ENCODE assay signal across 25 cellular contexts in genomic region chr19:20333508-20333907, GRCh38.
"Had no signal": no experiment of that assay in that cellular context is flagged by ENCODE, and none has a peak within 500 bp of the region (broad histone marks: within the 10 kb centered on the region; RNA-seq: fewer than 3 reads in every experiment).

No MANE protein-coding gene starts in this region.

- ATAC-seq: foreskin keratinocyte; gastroesophageal sphincter; heart left ventricle; left lung; naive thymus-derived CD4-positive, alpha-beta T cell; stimulated activated effector memory CD8-positive, alpha-beta T cell treated with anti-CD3 and anti-CD28 coated beads, Interleukin-12 subunit alpha, Interleukin-12 subunit beta, amount 100 ng/mL, for 72 hours had no signal

- FAIRE-seq: endothelial cell of umbilical vein had no signal

- H3K4me1 Mint-ChIP-seq: mesothelial cell of epicardium; naive thymus-derived CD4-positive, alpha-beta T cell; nephron; neural progenitor cell; stimulated activated effector memory CD8-positive, alpha-beta T cell treated with anti-CD3 and anti-CD28 coated beads, Interleukin-12 subunit alpha, Interleukin-12 subunit beta, amount 100 ng/mL, for 72 hours had no signal

- H3K4me3 Mint-ChIP-seq: mesothelial cell of epicardium; naive thymus-derived CD4-positive, alpha-beta T cell; nephron; neural progenitor cell; stimulated activated effector memory CD8-positive, alpha-beta T cell treated with anti-CD3 and anti-CD28 coated beads, Interleukin-12 subunit alpha, Interleukin-12 subunit beta, amount 100 ng/mL, for 72 hours; type B pancreatic cell had no signal

- H3K27ac ChIP-seq: coronary artery, esophagus muscularis mucosa, foreskin keratinocyte, gastroesophageal sphincter, heart left ventricle, hepatocyte, left lung, neural progenitor cell, prostate gland, right atrium auricular region, sigmoid colon, stomach, thyroid gland had no signal

- H3K36me3 Mint-ChIP-seq: mesothelial cell of epicardium; neural progenitor cell; stimulated activated effector memory CD8-positive, alpha-beta T cell treated with anti-CD3 and anti-CD28 coated beads, Interleukin-12 subunit alpha, Interleukin-12 subunit beta, amount 100 ng/mL, for 72 hours; type B pancreatic cell had no signal

- H3K27ac Mint-ChIP-seq: mesothelial cell of epicardium; naive thymus-derived CD4-positive, alpha-beta T cell; nephron; neural progenitor cell; stimulated activated effector memory CD8-positive, alpha-beta T cell treated with anti-CD3 and anti-CD28 coated beads, Interleukin-12 subunit alpha, Interleukin-12 subunit beta, amount 100 ng/mL, for 72 hours; type B pancreatic cell had no signal

- H3K27me3 ChIP-seq: esophagus muscularis mucosa, foreskin keratinocyte, gastroesophageal sphincter, heart left ventricle, hepatocyte, left lung, neural progenitor cell, right atrium auricular region, sigmoid colon, stomach, thyroid gland had no signal

- DNase-seq: dermis blood vessel endothelial cell; effector memory CD4-positive, alpha-beta T cell; foreskin keratinocyte; heart left ventricle; kidney; left lung; mesenchymal stem cell; naive thymus-derived CD4-positive, alpha-beta T cell; sigmoid colon; stimulated activated CD4-positive, alpha-beta T cell treated with anti-CD3 and anti-CD28 coated beads, Interleukin-2, amount 100 ng/mL, for 24 hours; stimulated activated CD4-positive, alpha-beta T cell treated with anti-CD3 and anti-CD28 coated beads, Interleukin-4, amount 100 ng/mL, for 24 hours; stomach; thyroid gland had no signal

- H3K27me3 Mint-ChIP-seq: type B pancreatic cell had no signal

- H2AFZ ChIP-seq: hepatocyte, neural progenitor cell had no signal

- H3K79me2 ChIP-seq: hepatocyte had no signal

- H3K9me3 ChIP-seq: esophagus muscularis mucosa, gastroesophageal sphincter, prostate gland, right atrium auricular region, stomach, thyroid gland had no signal

- H3K9me3 Mint-ChIP-seq: stimulated activated effector memory CD8-positive, alpha-beta T cell treated with anti-CD3 and anti-CD28 coated beads, Interleukin-12 subunit alpha, Interleukin-12 subunit beta, amount 100 ng/mL, for 72 hours; type B pancreatic cell had no signal

- H3K4me2 ChIP-seq: hepatocyte, neural progenitor cell had no signal

- H3K4me1 ChIP-seq: foreskin keratinocyte, gastroesophageal sphincter, heart left ventricle, left lung, neural progenitor cell, prostate gland, right atrium auricular region, stomach, thyroid gland had no signal

- H3K9ac ChIP-seq: neural progenitor cell had no signal
